ENCODE assay signal across 1 cellular context in the genomic region with DNA sequence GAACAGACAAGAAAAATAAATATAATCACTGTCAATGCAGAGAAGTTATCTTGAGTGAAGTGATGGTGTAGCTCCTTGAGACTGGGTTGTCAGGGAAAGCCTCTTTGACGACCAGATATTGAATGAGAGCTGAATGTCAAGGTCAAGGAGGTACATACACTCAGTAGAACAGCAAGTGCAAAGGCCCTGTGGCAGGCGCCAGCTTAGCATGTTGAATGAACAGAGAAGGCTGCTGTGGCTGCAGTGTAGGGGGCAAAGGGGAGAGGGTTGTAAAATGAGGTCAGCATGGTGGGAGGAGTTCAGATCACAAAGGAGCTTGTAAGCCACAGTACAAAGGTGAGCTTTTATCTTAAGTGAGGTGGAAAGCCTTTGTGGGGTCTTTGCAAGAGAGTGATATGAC.
TF ChIP-seq lines count a peak whose summit lies in the region.

No MANE protein-coding gene starts in this region.

TF ChIP-seq in H1, 55 proteins besides CTCF, POLR2A, EP300 and RAD21 (continued from another document):
- TF ChIP-seq HDAC2 (IDR thresholded peaks at IDR 0.05; ENCODE audit: borderline replicate concordance in 1 of 2, low read depth in 2 of 2, low read length in 2 of 2) (peak in 1 of 2 experiments; percentile 87; a peak in 1 of 4 replicates), KDM1A (IDR thresholded peaks at IDR 0.05; ENCODE audit: borderline replicate concordance, low read length) (peak; percentile 93)
